Comparison of ENCODE assay signal across 1 cellular context in genomic region chr2:229392214-229392613, GRCh38.
TF ChIP-seq lines count a peak whose summit lies in the region.

No MANE protein-coding gene starts in this region.

TF ChIP-seq in HepG2, 621 proteins besides CTCF, POLR2A, EP300 and RAD21 (continued from another document):
- no peak for TF ChIP-seq ETS1 (CRISPR knock-in tag; IDR thresholded peaks at IDR 0.05)
- TF ChIP-seq DNMT3B (CRISPR knock-in tag; conservative IDR thresholded peaks at IDR 0.05): no peak
- TF ChIP-seq ZNF646 (CRISPR knock-in tag; IDR thresholded peaks at IDR 0.05): no peak
- no peak for TF ChIP-seq ZNF512 (CRISPR knock-in tag; IDR thresholded peaks at IDR 0.05)
- no peak for TF ChIP-seq NR2F1 (CRISPR knock-in tag; IDR thresholded peaks at IDR 0.05)
- no peak for TF ChIP-seq PAWR (CRISPR knock-in tag; IDR thresholded peaks at IDR 0.05; ENCODE audit: borderline replicate concordance)
- no peak for TF ChIP-seq SNAPC5 (CRISPR knock-in tag; IDR thresholded peaks at IDR 0.05; ENCODE audit: borderline replicate concordance)
- TF ChIP-seq ZNF333 (CRISPR knock-in tag; IDR thresholded peaks at IDR 0.05; ENCODE audit: borderline replicate concordance): no peak
- no peak for TF ChIP-seq STAT5B (CRISPR knock-in tag; IDR thresholded peaks at IDR 0.05)
